Comparison of ENCODE assay signal across 1 cellular context in the genomic region with DNA sequence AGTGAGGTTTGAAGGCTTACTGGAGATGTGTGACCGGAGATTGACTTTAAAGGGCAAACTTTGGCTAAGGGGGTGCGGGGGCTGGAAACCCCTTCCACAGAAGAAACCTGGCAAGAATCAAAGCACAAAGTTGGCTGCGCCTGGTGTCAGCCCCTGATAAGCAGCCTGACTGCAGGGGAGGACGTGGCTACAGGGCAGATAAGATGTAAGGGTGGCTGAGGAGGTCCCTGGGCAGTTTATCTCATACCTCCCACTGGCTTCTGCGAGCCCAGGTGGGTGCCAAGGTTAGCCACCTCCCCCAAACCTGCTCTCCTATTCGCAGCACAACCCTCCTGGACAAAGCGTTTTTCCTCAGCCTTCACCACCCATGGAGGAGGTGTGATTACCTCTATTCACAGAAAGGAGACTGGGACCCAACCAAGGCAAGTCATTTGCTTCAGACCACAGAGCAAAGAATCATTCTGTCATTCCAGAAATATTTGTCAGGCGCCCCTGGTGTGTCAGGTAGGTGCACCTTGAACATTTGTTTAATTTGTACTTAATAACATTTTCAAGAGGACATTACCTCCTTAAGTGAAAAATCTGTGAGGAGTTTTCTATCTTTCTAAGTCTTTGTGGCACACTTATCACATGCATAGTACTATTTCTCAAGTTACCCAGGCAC.
TF ChIP-seq lines count a peak whose summit lies in the region.

No MANE protein-coding gene starts in this region.

TF ChIP-seq in K562, 482 proteins besides CTCF, POLR2A, EP300 and RAD21 (continued from another document and continues in another):
- TF ChIP-seq ZNF586 (CRISPR knock-in tag; conservative IDR thresholded peaks at IDR 0.05) (no peak), PHTF2 (CRISPR knock-in tag; IDR thresholded peaks at IDR 0.05) (no peak), NRF1 (conservative IDR thresholded peaks at IDR 0.05 in 1 of 2, IDR thresholded peaks at IDR 0.05 in 1 of 2) (no peak; a peak in 1 of 4 replicates), PCBP1 (IDR thresholded peaks at IDR 0.05; ENCODE audit: low read depth, low read length, poor library complexity, severe bottlenecking) (no peak), FOXA1 (IDR thresholded peaks at IDR 0.05; ENCODE audit: borderline replicate concordance) (no peak), TARDBP (IDR thresholded peaks at IDR 0.05) (peak; percentile 97), BRCA1 (IDR thresholded peaks at IDR 0.05) (no peak), BRCA1 (CRISPR knock-in tag; IDR thresholded peaks at IDR 0.05) (no peak), ZBTB1 (CRISPR knock-in tag; IDR thresholded peaks at IDR 0.05; ENCODE audit: borderline replicate concordance, low read depth) (peak; percentile 34; the same call in 1 of the 2 replicates), RBM14 (IDR thresholded peaks at IDR 0.05; ENCODE audit: borderline replicate concordance, insufficient read depth, low read depth, low read length) (no peak), CCNT2 (IDR thresholded peaks at IDR 0.05; ENCODE audit: borderline replicate concordance, extremely low read depth, insufficient read length, low read depth, low read length) (peak; percentile 99), TAL1 (IDR thresholded peaks at IDR 0.05) (peak; percentile 99), ZNF695 (CRISPR knock-in tag; IDR thresholded peaks at IDR 0.05) (no peak), KDM1A (IDR thresholded peaks at IDR 0.05) (peak; percentile 100), SIN3A (IDR thresholded peaks at IDR 0.05; ENCODE audit: borderline replicate concordance in 2 of 2, control insufficient read depth in 1 of 2, low read depth in 2 of 2, low read length in 2 of 2) (no peak), ZNF431 (CRISPR knock-in tag; IDR thresholded peaks at IDR 0.05) (no peak), ZSCAN29 (IDR thresholded peaks at IDR 0.05) (peak; percentile 53; the same call in 1 of the 2 replicates), PHB (CRISPR knock-in tag; IDR thresholded peaks at IDR 0.05) (no peak), TAF9B (IDR thresholded peaks at IDR 0.05; ENCODE audit: partially characterized antibody) (peak; percentile 57), MCM7 (IDR thresholded peaks at IDR 0.05) (no peak), GTF2E2 (tag; IDR thresholded peaks at IDR 0.05) (no peak), SMARCA4 (IDR thresholded peaks at IDR 0.05) (peak; percentile 99), CBFA2T3 (IDR thresholded peaks at IDR 0.05) (peak; percentile 100), COPS2 (conservative IDR thresholded peaks at IDR 0.05) (no peak), SMARCE1 (IDR thresholded peaks at IDR 0.05) (peak; percentile 99), ZFPM2 (CRISPR knock-in tag; IDR thresholded peaks at IDR 0.05) (no peak), ZNF780A (CRISPR knock-in tag; IDR thresholded peaks at IDR 0.05) (no peak), STAT5A (IDR thresholded peaks at IDR 0.05; ENCODE audit: borderline replicate concordance, low read length) (peak; percentile 98), CC2D1A (IDR thresholded peaks at IDR 0.05) (peak; percentile 99), ZNF77 (CRISPR knock-in tag; IDR thresholded peaks at IDR 0.05) (no peak), SOX6 (IDR thresholded peaks at IDR 0.05) (peak; percentile 97), TCF3 (CRISPR knock-in tag; IDR thresholded peaks at IDR 0.05) (peak; percentile 99)
- TF ChIP-seq, protein P1, sequence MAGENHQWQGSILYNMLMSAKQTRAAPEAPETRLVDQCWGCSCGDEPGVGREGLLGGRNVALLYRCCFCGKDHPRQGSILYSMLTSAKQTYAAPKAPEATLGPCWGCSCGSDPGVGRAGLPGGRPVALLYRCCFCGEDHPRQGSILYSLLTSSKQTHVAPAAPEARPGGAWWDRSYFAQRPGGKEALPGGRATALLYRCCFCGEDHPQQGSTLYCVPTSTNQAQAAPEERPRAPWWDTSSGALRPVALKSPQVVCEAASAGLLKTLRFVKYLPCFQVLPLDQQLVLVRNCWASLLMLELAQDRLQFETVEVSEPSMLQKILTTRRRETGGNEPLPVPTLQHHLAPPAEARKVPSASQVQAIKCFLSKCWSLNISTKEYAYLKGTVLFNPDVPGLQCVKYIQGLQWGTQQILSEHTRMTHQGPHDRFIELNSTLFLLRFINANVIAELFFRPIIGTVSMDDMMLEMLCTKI (IDR thresholded peaks at IDR 0.05; ENCODE audit: partially characterized antibody), result no peak
- TF ChIP-seq, protein P2, sequence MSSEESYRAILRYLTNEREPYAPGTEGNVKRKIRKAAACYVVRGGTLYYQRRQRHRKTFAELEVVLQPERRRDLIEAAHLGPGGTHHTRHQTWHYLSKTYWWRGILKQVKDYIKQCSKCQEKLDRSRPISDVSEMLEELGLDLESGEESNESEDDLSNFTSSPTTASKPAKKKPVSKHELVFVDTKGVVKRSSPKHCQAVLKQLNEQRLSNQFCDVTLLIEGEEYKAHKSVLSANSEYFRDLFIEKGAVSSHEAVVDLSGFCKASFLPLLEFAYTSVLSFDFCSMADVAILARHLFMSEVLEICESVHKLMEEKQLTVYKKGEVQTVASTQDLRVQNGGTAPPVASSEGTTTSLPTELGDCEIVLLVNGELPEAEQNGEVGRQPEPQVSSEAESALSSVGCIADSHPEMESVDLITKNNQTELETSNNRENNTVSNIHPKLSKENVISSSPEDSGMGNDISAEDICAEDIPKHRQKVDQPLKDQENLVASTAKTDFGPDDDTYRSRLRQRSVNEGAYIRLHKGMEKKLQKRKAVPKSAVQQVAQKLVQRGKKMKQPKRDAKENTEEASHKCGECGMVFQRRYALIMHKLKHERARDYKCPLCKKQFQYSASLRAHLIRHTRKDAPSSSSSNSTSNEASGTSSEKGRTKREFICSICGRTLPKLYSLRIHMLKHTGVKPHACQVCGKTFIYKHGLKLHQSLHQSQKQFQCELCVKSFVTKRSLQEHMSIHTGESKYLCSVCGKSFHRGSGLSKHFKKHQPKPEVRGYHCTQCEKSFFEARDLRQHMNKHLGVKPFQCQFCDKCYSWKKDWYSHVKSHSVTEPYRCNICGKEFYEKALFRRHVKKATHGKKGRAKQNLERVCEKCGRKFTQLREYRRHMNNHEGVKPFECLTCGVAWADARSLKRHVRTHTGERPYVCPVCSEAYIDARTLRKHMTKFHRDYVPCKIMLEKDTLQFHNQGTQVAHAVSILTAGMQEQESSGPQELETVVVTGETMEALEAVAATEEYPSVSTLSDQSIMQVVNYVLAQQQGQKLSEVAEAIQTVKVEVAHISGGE (CRISPR knock-in tag; IDR thresholded peaks at IDR 0.05), result peak in 1 of 3 experiments; percentile 82; a peak in 2 of 6 replicates
- TF ChIP-seq, protein P3, sequence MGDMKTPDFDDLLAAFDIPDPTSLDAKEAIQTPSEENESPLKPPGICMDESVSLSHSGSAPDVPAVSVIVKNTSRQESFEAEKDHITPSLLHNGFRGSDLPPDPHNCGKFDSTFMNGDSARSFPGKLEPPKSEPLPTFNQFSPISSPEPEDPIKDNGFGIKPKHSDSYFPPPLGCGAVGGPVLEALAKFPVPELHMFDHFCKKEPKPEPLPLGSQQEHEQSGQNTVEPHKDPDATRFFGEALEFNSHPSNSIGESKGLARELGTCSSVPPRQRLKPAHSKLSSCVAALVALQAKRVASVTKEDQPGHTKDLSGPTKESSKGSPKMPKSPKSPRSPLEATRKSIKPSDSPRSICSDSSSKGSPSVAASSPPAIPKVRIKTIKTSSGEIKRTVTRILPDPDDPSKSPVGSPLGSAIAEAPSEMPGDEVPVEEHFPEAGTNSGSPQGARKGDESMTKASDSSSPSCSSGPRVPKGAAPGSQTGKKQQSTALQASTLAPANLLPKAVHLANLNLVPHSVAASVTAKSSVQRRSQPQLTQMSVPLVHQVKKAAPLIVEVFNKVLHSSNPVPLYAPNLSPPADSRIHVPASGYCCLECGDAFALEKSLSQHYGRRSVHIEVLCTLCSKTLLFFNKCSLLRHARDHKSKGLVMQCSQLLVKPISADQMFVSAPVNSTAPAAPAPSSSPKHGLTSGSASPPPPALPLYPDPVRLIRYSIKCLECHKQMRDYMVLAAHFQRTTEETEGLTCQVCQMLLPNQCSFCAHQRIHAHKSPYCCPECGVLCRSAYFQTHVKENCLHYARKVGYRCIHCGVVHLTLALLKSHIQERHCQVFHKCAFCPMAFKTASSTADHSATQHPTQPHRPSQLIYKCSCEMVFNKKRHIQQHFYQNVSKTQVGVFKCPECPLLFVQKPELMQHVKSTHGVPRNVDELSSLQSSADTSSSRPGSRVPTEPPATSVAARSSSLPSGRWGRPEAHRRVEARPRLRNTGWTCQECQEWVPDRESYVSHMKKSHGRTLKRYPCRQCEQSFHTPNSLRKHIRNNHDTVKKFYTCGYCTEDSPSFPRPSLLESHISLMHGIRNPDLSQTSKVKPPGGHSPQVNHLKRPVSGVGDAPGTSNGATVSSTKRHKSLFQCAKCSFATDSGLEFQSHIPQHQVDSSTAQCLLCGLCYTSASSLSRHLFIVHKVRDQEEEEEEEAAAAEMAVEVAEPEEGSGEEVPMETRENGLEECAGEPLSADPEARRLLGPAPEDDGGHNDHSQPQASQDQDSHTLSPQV (IDR thresholded peaks at IDR 0.05), result peak; percentile 69
- TF ChIP-seq, protein P4, sequence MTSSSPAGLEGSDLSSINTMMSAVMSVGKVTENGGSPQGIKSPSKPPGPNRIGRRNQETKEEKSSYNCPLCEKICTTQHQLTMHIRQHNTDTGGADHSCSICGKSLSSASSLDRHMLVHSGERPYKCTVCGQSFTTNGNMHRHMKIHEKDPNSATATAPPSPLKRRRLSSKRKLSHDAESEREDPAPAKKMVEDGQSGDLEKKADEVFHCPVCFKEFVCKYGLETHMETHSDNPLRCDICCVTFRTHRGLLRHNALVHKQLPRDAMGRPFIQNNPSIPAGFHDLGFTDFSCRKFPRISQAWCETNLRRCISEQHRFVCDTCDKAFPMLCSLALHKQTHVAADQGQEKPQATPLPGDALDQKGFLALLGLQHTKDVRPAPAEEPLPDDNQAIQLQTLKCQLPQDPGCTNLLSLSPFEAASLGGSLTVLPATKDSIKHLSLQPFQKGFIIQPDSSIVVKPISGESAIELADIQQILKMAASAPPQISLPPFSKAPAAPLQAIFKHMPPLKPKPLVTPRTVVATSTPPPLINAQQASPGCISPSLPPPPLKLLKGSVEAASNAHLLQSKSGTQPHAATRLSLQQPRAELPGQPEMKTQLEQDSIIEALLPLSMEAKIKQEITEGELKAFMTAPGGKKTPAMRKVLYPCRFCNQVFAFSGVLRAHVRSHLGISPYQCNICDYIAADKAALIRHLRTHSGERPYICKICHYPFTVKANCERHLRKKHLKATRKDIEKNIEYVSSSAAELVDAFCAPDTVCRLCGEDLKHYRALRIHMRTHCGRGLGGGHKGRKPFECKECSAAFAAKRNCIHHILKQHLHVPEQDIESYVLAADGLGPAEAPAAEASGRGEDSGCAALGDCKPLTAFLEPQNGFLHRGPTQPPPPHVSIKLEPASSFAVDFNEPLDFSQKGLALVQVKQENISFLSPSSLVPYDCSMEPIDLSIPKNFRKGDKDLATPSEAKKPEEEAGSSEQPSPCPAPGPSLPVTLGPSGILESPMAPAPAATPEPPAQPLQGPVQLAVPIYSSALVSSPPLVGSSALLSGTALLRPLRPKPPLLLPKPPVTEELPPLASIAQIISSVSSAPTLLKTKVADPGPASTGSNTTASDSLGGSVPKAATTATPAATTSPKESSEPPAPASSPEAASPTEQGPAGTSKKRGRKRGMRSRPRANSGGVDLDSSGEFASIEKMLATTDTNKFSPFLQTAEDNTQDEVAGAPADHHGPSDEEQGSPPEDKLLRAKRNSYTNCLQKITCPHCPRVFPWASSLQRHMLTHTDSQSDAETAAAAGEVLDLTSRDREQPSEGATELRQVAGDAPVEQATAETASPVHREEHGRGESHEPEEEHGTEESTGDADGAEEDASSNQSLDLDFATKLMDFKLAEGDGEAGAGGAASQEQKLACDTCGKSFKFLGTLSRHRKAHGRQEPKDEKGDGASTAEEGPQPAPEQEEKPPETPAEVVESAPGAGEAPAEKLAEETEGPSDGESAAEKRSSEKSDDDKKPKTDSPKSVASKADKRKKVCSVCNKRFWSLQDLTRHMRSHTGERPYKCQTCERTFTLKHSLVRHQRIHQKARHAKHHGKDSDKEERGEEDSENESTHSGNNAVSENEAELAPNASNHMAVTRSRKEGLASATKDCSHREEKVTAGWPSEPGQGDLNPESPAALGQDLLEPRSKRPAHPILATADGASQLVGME (CRISPR knock-in tag; IDR thresholded peaks at IDR 0.05), result peak; percentile 65; the same call in 1 of the 2 replicates
- TF ChIP-seq, protein P5, sequence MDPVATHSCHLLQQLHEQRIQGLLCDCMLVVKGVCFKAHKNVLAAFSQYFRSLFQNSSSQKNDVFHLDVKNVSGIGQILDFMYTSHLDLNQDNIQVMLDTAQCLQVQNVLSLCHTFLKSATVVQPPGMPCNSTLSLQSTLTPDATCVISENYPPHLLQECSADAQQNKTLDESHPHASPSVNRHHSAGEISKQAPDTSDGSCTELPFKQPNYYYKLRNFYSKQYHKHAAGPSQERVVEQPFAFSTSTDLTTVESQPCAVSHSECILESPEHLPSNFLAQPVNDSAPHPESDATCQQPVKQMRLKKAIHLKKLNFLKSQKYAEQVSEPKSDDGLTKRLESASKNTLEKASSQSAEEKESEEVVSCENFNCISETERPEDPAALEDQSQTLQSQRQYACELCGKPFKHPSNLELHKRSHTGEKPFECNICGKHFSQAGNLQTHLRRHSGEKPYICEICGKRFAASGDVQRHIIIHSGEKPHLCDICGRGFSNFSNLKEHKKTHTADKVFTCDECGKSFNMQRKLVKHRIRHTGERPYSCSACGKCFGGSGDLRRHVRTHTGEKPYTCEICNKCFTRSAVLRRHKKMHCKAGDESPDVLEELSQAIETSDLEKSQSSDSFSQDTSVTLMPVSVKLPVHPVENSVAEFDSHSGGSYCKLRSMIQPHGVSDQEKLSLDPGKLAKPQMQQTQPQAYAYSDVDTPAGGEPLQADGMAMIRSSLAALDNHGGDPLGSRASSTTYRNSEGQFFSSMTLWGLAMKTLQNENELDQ (CRISPR knock-in tag; IDR thresholded peaks at IDR 0.05; ENCODE audit: borderline replicate concordance), result no peak
- TF ChIP-seq, protein P6, sequence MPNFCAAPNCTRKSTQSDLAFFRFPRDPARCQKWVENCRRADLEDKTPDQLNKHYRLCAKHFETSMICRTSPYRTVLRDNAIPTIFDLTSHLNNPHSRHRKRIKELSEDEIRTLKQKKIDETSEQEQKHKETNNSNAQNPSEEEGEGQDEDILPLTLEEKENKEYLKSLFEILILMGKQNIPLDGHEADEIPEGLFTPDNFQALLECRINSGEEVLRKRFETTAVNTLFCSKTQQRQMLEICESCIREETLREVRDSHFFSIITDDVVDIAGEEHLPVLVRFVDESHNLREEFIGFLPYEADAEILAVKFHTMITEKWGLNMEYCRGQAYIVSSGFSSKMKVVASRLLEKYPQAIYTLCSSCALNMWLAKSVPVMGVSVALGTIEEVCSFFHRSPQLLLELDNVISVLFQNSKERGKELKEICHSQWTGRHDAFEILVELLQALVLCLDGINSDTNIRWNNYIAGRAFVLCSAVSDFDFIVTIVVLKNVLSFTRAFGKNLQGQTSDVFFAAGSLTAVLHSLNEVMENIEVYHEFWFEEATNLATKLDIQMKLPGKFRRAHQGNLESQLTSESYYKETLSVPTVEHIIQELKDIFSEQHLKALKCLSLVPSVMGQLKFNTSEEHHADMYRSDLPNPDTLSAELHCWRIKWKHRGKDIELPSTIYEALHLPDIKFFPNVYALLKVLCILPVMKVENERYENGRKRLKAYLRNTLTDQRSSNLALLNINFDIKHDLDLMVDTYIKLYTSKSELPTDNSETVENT (CRISPR knock-in tag; IDR thresholded peaks at IDR 0.05), result no peak
- TF ChIP-seq, protein P7, sequence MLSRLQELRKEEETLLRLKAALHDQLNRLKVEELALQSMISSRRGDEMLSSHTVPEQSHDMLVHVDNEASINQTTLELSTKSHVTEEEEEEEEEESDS (CRISPR knock-in tag; IDR thresholded peaks at IDR 0.05), result no peak
